ENCODE assay signal across 10 cellular contexts in genomic region chr5:1497795-1498622, GRCh38. TPM values are rescaled to one million over a fixed set of nuclear protein-coding genes. Genes with fewer than 3 reads are reported as not detected.
DNase-seq lines count a peak whose midpoint lies in the region; ATAC-seq and TF ChIP-seq lines count a peak whose summit lies in the region.
"Had no signal": no experiment of that assay in that cellular context is flagged by ENCODE, and none has a peak within 500 bp of the region (broad histone marks: within the 10 kb centered on the region; RNA-seq: fewer than 3 reads in every experiment).

No MANE protein-coding gene starts in this region.

- H3K36me3 Mint-ChIP-seq in natural killer cell treated with Interleukin-12 subunit alpha and Interleukin-12 subunit beta and Interleukin-15 and Interleukin-18, amount 100 ng/mL, for 72 hours, result peaks cover 4% of the 10 kb centered on the region
- H3K36me3 Mint-ChIP-seq in T-helper 17 cell (ENCODE audit: low read depth), result peaks cover 3% of the 10 kb centered on the region

- no peaks in the 10 kb centered on the region for H3K27me3 ChIP-seq in MM.1S (replicated peaks; ENCODE audit: insufficient read depth, low read length)

- H3K4me1 Mint-ChIP-seq in natural killer cell treated with Interleukin-12 subunit alpha and Interleukin-12 subunit beta and Interleukin-15 and Interleukin-18, amount 100 ng/mL, for 72 hours (ENCODE audit: low read depth in 2 of 2), result peaks cover 71 to 80% of the 10 kb centered on the region in 2 donors
- peaks cover 26% of the 10 kb centered on the region for H3K4me1 Mint-ChIP-seq in T-helper 17 cell

- H3K36me3 ChIP-seq in MM.1S (replicated peaks; ENCODE audit: insufficient read depth, low read length), result peaks cover 4% of the 10 kb centered on the region; the same call in 1 of the 2 replicates

- ATAC-seq in GM18520 (IDR thresholded peaks at IDR 0.05; ENCODE audit: unreplicated experiment), result peak; percentile 20
- ATAC-seq in HG02571 (IDR thresholded peaks at IDR 0.05; ENCODE audit: unreplicated experiment), result peak; percentile 32
- no peak for ATAC-seq in natural killer cell treated with Interleukin-12 subunit alpha and Interleukin-12 subunit beta and Interleukin-15 and Interleukin-18, amount 100 ng/mL, for 72 hours
- no peak for ATAC-seq in T-helper 17 cell

- H3K9me3 Mint-ChIP-seq in natural killer cell treated with Interleukin-12 subunit alpha and Interleukin-12 subunit beta and Interleukin-15 and Interleukin-18, amount 100 ng/mL, for 72 hours, result no peaks in the 10 kb centered on the region

- H3K9me3 ChIP-seq in MM.1S (replicated peaks; ENCODE audit: insufficient read depth, low read length), result no peaks in the 10 kb centered on the region
- H3K9me3 ChIP-seq in T-helper 17 cell (ENCODE audit: control insufficient read depth, low read length, poor library complexity, severe bottlenecking), result no peaks in the 10 kb centered on the region

- peak overlapping the region; percentile 67 for H3K9ac ChIP-seq in MM.1S (ENCODE audit: low read length)

- H3K79me2 ChIP-seq in MM.1S (ENCODE audit: low read length), result peaks cover 87% of the 10 kb centered on the region

- peak overlapping the region; percentile 28; the same call in 1 of the 2 replicates for H3K4me3 ChIP-seq in MM.1S (ENCODE audit: low read length)

- peak overlapping the region; percentile 95 for H3K27ac ChIP-seq in MM.1S (ENCODE audit: low read length)

- H3K4me3 Mint-ChIP-seq in natural killer cell treated with Interleukin-12 subunit alpha and Interleukin-12 subunit beta and Interleukin-15 and Interleukin-18, amount 100 ng/mL, for 72 hours, result peak overlapping the region; percentile 50
- H3K4me3 Mint-ChIP-seq in T-helper 17 cell, result no peak overlapping the region

- no peaks in the 10 kb centered on the region for H4K20me1 ChIP-seq in MM.1S (ENCODE audit: insufficient read depth, low read length)

- H3K27ac Mint-ChIP-seq in natural killer cell treated with Interleukin-12 subunit alpha and Interleukin-12 subunit beta and Interleukin-15 and Interleukin-18, amount 100 ng/mL, for 72 hours, result peak overlapping the region; percentile 39 to 93
- H3K27ac Mint-ChIP-seq in T-helper 17 cell, result no peak overlapping the region

- no peak overlapping the region for H2AFZ ChIP-seq in MM.1S (ENCODE audit: low read length)

- TF ChIP-seq CTCF in MM.1S (IDR thresholded peaks at IDR 0.05; ENCODE audit: low read length), result no peak

- DNase-seq in MM.1S (peak; percentile 90), NCI-H128 (lab: John Stamatoyannopoulos, UW; ENCODE audit: unreplicated experiment) (no peak), T-helper 17 cell (no peak), HuH-7.5 (ENCODE audit: low spot score) (no peak)
- no peak for DNase-seq in natural killer cell treated with Interleukin-12 subunit alpha and Interleukin-12 subunit beta and Interleukin-15 and Interleukin-18, amount 100 ng/mL, for 72 hours (ENCODE audit: low spot score)
- DNase-seq in stimulated activated naive CD4-positive, alpha-beta T cell (lab: John Stamatoyannopoulos, UW), result no peak
- DNase-seq: effector memory CD4-positive, alpha-beta T cell had no signal

- H3K27me3 Mint-ChIP-seq in natural killer cell treated with Interleukin-12 subunit alpha and Interleukin-12 subunit beta and Interleukin-15 and Interleukin-18, amount 100 ng/mL, for 72 hours, result no peaks in the 10 kb centered on the region
- H3K27me3 Mint-ChIP-seq in T-helper 17 cell, result no peaks in the 10 kb centered on the region

- H3K4me2 ChIP-seq in MM.1S (ENCODE audit: low read depth, low read length), result peak overlapping the region; percentile 86

- no peaks in the 10 kb centered on the region for H3K9me2 ChIP-seq in MM.1S (replicated peaks; ENCODE audit: insufficient read depth, low read length)

- H3F3A ChIP-seq in MM.1S (ENCODE audit: insufficient read depth, low read length), result peaks cover 55% of the 10 kb centered on the region

- H3K4me1 ChIP-seq in MM.1S (ENCODE audit: low read length), result peaks cover 66% of the 10 kb centered on the region

RNA-seq across cellular contexts. Expression of gene LPCAT1, which starts 25.8 kb away (rescaled TPM):
- total RNA-seq in natural killer cell treated with Interleukin-12 subunit alpha and Interleukin-12 subunit beta and Interleukin-15 and Interleukin-18, amount 100 ng/mL, for 72 hours, result 100 to 1,000 TPM in 1 of 2 donors, 10 to 100 TPM in 1; 90.0 to 179 TPM
- total RNA-seq in T-helper 17 cell, result 10 to 100 TPM; 23.4 to 24.8 TPM

RNA-seq across cellular contexts. Expression of gene SLC6A3, which starts 52.8 kb away (rescaled TPM):
- total RNA-seq in natural killer cell treated with Interleukin-12 subunit alpha and Interleukin-12 subunit beta and Interleukin-15 and Interleukin-18, amount 100 ng/mL, for 72 hours, result not detected
- total RNA-seq in T-helper 17 cell, result not detected
- total RNA-seq: LHCN-M2 had no signal

Comparison
In these comparisons a context has a peak if more than half of its experiments do, and no peak if none do; other contexts are left out.
1. ATAC-seq: peak in GM18520 (single experiment) and HG02571 (single experiment); none in natural killer cell treated with Interleukin-12 subunit alpha and Interleukin-12 subunit beta and Interleukin-15 and Interleukin-18, amount 100 ng/mL, for 72 hours (0 of 2) and T-helper 17 cell (single experiment).